18 cellular contexts compared by ENCODE assay signal in genomic region chr7:11579141-11579540, GRCh38.
"Had no signal": no experiment of that assay in that cellular context is flagged by ENCODE, and none has a peak within 500 bp of the region (broad histone marks: within the 10 kb centered on the region; RNA-seq: fewer than 3 reads in every experiment).

No MANE protein-coding gene starts in this region.

- DNase-seq: activated CD4-positive, alpha-beta T cell treated with anti-CD3 and anti-CD28 coated beads for 1 hour; activated CD4-positive, alpha-beta T cell treated with anti-CD3 and anti-CD28 coated beads, Interleukin-2, amount 50 U/mL, for 1 hour; activated CD8-positive, alpha-beta T cell treated with anti-CD3 and anti-CD28 coated beads, Interleukin-2, amount 10 ng/mL, durations not matched to agents 7 days and 5 days; activated gamma-delta T cell treated with Interleukin-2 at 50 U/mL for 16 hours; brain microvascular endothelial cell; caudate nucleus; dermis blood vessel endothelial cell; effector CD8-positive, alpha-beta T cell; erythroblast; foreskin melanocyte; left lung; mammary epithelial cell; natural killer cell; stimulated activated CD4-positive, alpha-beta T cell treated with anti-CD3 and anti-CD28 coated beads, Interleukin-2, amount 100 ng/mL, for 48 hours; stimulated activated CD8-positive, alpha-beta memory T cell treated with anti-CD3 and anti-CD28 coated beads, Interleukin-4, amount 100 ng/mL, for 48 hours; stimulated activated naive B cell treated with anti-CD40 and anti-IgM and Interleukin-4, amounts not matched to agents 10 μg/mL and 1 μg/mL and 100 μg/mL, for 72 hours had no signal

- H3K27ac ChIP-seq: ascending aorta, brain microvascular endothelial cell, left lung, vagina had no signal

- H3K4me1 ChIP-seq: ascending aorta, left lung, vagina had no signal

- H3K9me3 ChIP-seq: ascending aorta, left lung, vagina had no signal

- ATAC-seq: activated CD8-positive, alpha-beta T cell treated with anti-CD3 and anti-CD28 coated beads, Interleukin-2, amount 10 ng/mL, durations not matched to agents 7 days and 5 days; left lung; natural killer cell; stimulated activated naive B cell treated with anti-CD40 and anti-IgM and Interleukin-4, amounts not matched to agents 10 μg/mL and 1 μg/mL and 100 μg/mL, for 72 hours had no signal

- H3K36me3 ChIP-seq: ascending aorta, brain microvascular endothelial cell, left lung, vagina had no signal

- H3K27me3 ChIP-seq: ascending aorta, brain microvascular endothelial cell, left lung, vagina had no signal

- H3K4me3 ChIP-seq: ascending aorta, left lung, vagina had no signal
